In the genomic region with DNA sequence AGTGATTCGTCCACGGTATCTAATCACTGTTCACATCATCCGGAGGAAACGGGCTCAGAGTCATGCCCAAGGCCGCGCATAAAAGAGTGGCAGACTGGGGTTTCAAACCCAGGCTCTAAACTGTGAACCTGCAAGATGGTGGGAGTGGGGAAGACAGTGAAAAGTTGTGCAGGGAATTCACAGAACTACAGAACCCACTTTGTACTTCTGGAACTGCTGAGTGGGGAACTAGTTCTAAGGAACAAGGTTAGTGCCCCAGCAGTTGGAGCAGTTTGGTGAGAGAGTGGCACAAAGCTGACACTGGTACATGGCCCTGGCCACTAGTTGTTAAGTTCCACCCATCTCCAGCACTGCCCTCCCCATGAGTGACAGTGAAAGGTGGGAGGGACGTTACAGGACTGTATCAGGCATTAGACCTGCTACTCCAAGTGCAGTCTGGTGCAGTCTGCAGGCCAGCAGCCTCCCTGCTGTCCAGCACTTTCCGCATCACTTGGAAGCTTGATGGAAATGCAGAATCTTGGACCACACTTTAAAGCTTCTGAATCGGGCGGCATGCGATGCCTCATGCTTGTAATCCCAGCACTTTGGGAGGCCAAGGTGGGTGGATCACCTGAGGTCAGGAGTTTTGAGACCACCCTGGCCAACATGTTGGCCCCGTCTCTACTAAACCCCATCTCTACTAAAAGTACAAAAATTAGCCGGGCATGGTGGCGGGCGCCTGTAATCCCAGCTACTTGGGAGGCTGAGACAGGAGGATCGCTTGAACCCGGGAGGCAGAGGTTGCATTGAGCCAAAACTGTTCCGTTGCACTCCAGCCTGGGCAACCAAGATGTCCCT, we compare ENCODE assay signal across 8 cellular contexts. TPM values are rescaled to one million over a fixed set of nuclear protein-coding genes. Genes with fewer than 3 reads are reported as not detected.
DNase-seq lines count a peak whose midpoint lies in the region; ATAC-seq, FAIRE-seq and TF ChIP-seq lines count a peak whose summit lies in the region.

No MANE protein-coding gene starts in this region.

- POLR2A ChIA-PET in HepG2 (lab: Yijun Ruan, JAX): interaction anchor here (0.6 to 10.5 kb wide), 22 partner anchors 11 to 419 kb away, joined by 3 to 124 read pairs (median 4); partner anchors contain the start of genes C2orf42, MXD1, PCBP1 and PCYOX1

- TF ChIP-seq EP300 in HepG2 (IDR thresholded peaks at IDR 0.05; ENCODE audit: low read depth in 2 of 2, low read length in 2 of 2) (0 out of 4 replicates have a peak, but pooled peaks of 1 of the 2 experiments have one; percentile 13), HepG2 (CRISPR knock-in tag; IDR thresholded peaks at IDR 0.05; ENCODE audit: borderline replicate concordance) (no peak)

- H2AFZ ChIP-seq in HepG2 (ENCODE audit: low read length): no peak overlapping the region

- no peaks in the 10 kb centered on the region for H3K27me3 ChIP-seq in HUES64 (ENCODE audit: insufficient read depth, low read length)
- H3K27me3 ChIP-seq in HepG2 (ENCODE audit: control insufficient read depth in 1 of 2, insufficient read depth in 2 of 2, low read length in 2 of 2): no peaks in the 10 kb centered on the region

- no peaks in the 10 kb centered on the region for H4K20me1 ChIP-seq in HepG2 (ENCODE audit: insufficient read depth, low read length)

- ATAC-seq in HepG2 (peak; percentile 44), GM18520 (IDR thresholded peaks at IDR 0.05; ENCODE audit: unreplicated experiment) (no peak)

- peak; percentile 8; the same call in 1 of the 2 replicates for TF ChIP-seq CTCF in HepG2 (CRISPR knock-in tag; IDR thresholded peaks at IDR 0.05)

- CTCF ChIA-PET in HepG2 (lab: Yijun Ruan, JAX; ENCODE audit: low intra/inter-chr PET ratio, low total read pairs): interaction anchor here (0.9 to 2.1 kb wide), 2 partner anchors 231 kb away, joined by 4 to 15 read pairs; no protein-coding TSS in a partner anchor

- peak overlapping the region; percentile 51 for H3K4me3 ChIP-seq in HUES64 (ENCODE audit: low read length)
- peak overlapping the region; percentile 43 to 67 (median 61) for H3K4me3 ChIP-seq in HepG2 (replicated peaks in 1 of 3; ENCODE audit: insufficient read depth in 1 of 3, low read depth in 2 of 3, low read length in 3 of 3)

- peak; percentile 19 for DNase-seq in DMS79 (lab: John Stamatoyannopoulos, UW)
- DNase-seq in T-helper 9 cell: peak; percentile 36
- peak; percentile 73 for DNase-seq in cerebellum (ENCODE audit: low spot score)
- DNase-seq in HepG2 (ENCODE audit: low spot score): peak; percentile 74
- peak; percentile 32 for DNase-seq in stimulated activated naive CD4-positive, alpha-beta T cell treated with Interleukin-2 at 50 U/mL for 16 hours (lab: John Stamatoyannopoulos, UW)
- DNase-seq in iPS-NIHi7 (ENCODE audit: extremely low spot score): no peak

- 86% methylated on average over 18 of the region's 18 CpGs for WGBS in HUES64
- WGBS in HepG2 (ENCODE audit: low lambda C conversion rate): 69% methylated on average over 18 of the region's 18 CpGs

- no peaks in the 10 kb centered on the region for H3K9me3 ChIP-seq in HUES64 (ENCODE audit: insufficient read depth, low read depth, low read length)
- no peaks in the 10 kb centered on the region for H3K9me3 ChIP-seq in HepG2 (ENCODE audit: low read length)

- BruUV-seq in HepG2 (replicated peaks; lab: Mats Ljungman, UMichigan): TSS peak; percentile 100

- H3K4me2 ChIP-seq in HepG2 (ENCODE audit: low read depth, low read length): peak overlapping the region; percentile 90

- in situ Hi-C loops in HepG2 (cut with HindIII; ENCODE audit: extremely low pct_ligation_motif_present, low pct_unique_long_range_greater_than_20kb): loop anchor here (5.0 kb wide), 2 partner anchors 56 to 231 kb away; partner anchors contain the start of gene PCBP1

- FAIRE-seq in HepG2 (lab: Jason Lieb, UNC): peak; percentile 80

- TF ChIP-seq RAD21 in HepG2 (CRISPR knock-in tag; IDR thresholded peaks at IDR 0.05): no peak

- H3K9ac ChIP-seq in HUES64 (ENCODE audit: low read depth, low read length) (peak overlapping the region; percentile 80), HepG2 (ENCODE audit: insufficient read depth, low read depth, low read length) (peak overlapping the region; percentile 80)

- intact Hi-C loops in HepG2 (cut with micrococcal nuclease; ENCODE audit: unreplicated experiment): loop anchor here (2.0 to 5.0 kb wide), 2 partner anchors 47 to 76 kb away; partner anchors contain the start of gene C2orf42

- no peaks in the 10 kb centered on the region for H3K36me3 ChIP-seq in HUES64 (ENCODE audit: insufficient read depth, low read length)
- H3K36me3 ChIP-seq in HepG2 (replicated peaks in 1 of 2; ENCODE audit: control insufficient read depth in 1 of 2, insufficient read depth in 2 of 2, low read length in 2 of 2): no peaks in the 10 kb centered on the region

- peak; percentile 88 to 91 for TF ChIP-seq POLR2A in HepG2 (IDR thresholded peaks at IDR 0.05; ENCODE audit: insufficient read depth in 1 of 2, low read depth in 2 of 2, low read length in 2 of 2)

- peaks cover 8% of the 10 kb centered on the region for H3K79me2 ChIP-seq in HepG2 (ENCODE audit: insufficient read depth, low read length)

- H3K27ac ChIP-seq in HUES64 (ENCODE audit: low read depth, low read length) (peak overlapping the region; percentile 85), HepG2 (ENCODE audit: extremely low read length, insufficient read depth, low read length) (peak overlapping the region; percentile 74)

- H3K4me1 ChIP-seq in HUES64 (ENCODE audit: insufficient read depth, low read length) (peaks cover 22% of the 10 kb centered on the region), HepG2 (ENCODE audit: insufficient read depth, low read length) (peaks cover 51% of the 10 kb centered on the region)

RNA-seq across cellular contexts. Expression of gene C2orf42, which starts 47.3 kb away (rescaled TPM):
- polyA plus RNA-seq in HUES64 (2013, experiment 1 of 2): 6.0 TPM
- 6.3 TPM for polyA plus RNA-seq in HUES64 (2013, experiment 2 of 2)
- total RNA-seq in cerebellum (20.4 TPM), HepG2 (2016; rRNA removed; fragmentation: Illumina TruSeq; extraction: Trizol) (9.9 and 11.1 TPM in 2 replicates)
- 20.6 and 21.9 TPM in 2 replicates for total RNA-seq in HepG2 (2016; cell fraction: cytosol; rRNA removed; fragmentation: Illumina TruSeq; extraction: Trizol; ENCODE audit: low read depth)
- 9.3 and 9.6 TPM in 2 replicates for total RNA-seq in HepG2 (2016; cell fraction: insoluble cytoplasmic fraction; rRNA removed; fragmentation: Illumina TruSeq; extraction: Trizol)
- total RNA-seq in HepG2 (2016; cell fraction: membrane; rRNA removed; fragmentation: Illumina TruSeq; extraction: Trizol): 21.6 and 22.7 TPM in 2 replicates
- total RNA-seq in HepG2 (2016; cell fraction: nucleus; rRNA removed; fragmentation: Illumina TruSeq; extraction: Trizol): 8.7 and 10.0 TPM in 2 replicates
- 9.3 and 10.1 TPM in 2 replicates for polyA plus RNA-seq in HepG2 (2011; rRNA removed)
- polyA plus RNA-seq in HepG2 (2011; cell fraction: cytosol; rRNA removed): 6.6 and 7.2 TPM in 2 replicates
- polyA plus RNA-seq in HepG2 (2011; cell fraction: nucleus; rRNA removed): 10.9 and 14.5 TPM in 2 replicates
- polyA plus RNA-seq in HepG2 (2012): 8.7 and 9.4 TPM in 2 replicates
- polyA plus RNA-seq in HepG2 (2016; cell fraction: cytosol; fragmentation: Illumina TruSeq; extraction: Trizol; ENCODE audit: low read depth): 2.6 and 2.8 TPM in 2 replicates
- 9.2 and 10.0 TPM in 2 replicates for polyA plus RNA-seq in HepG2 (2016; cell fraction: insoluble cytoplasmic fraction; fragmentation: Illumina TruSeq; extraction: Trizol; ENCODE audit: low read depth)
- 5.3 and 7.7 TPM in 2 replicates for polyA plus RNA-seq in HepG2 (2016; cell fraction: membrane; fragmentation: Illumina TruSeq; extraction: Trizol; ENCODE audit: low read depth)
- 8.3 and 10.9 TPM in 2 replicates for polyA plus RNA-seq in HepG2 (2016; cell fraction: nucleus; fragmentation: Illumina TruSeq; extraction: Trizol; ENCODE audit: insufficient read depth, low read depth)
- 26.9 and 49.5 TPM in 2 replicates for polyA minus RNA-seq in HepG2 (2011; rRNA and poly(A)+ RNA removed; ENCODE audit: low replicate concordance)
- polyA minus RNA-seq in HepG2 (2011; cell fraction: cytosol; rRNA and poly(A)+ RNA removed): 8.3 and 17.8 TPM in 2 replicates
- polyA minus RNA-seq in HepG2 (2011; cell fraction: nucleus; rRNA and poly(A)+ RNA removed): 22.4 and 25.1 TPM in 2 replicates

RNA-seq across cellular contexts. Expression of gene PCBP1, which starts 56.3 kb away (rescaled TPM):
- 369 TPM for polyA plus RNA-seq in HUES64 (2013, experiment 1 of 2)
- 368 TPM for polyA plus RNA-seq in HUES64 (2013, experiment 2 of 2)
- total RNA-seq in cerebellum: 29.2 TPM
- 32.0 and 104 TPM in 2 replicates for total RNA-seq in HepG2 (2016; rRNA removed; fragmentation: Illumina TruSeq; extraction: Trizol)
- total RNA-seq in HepG2 (2016; cell fraction: cytosol; rRNA removed; fragmentation: Illumina TruSeq; extraction: Trizol; ENCODE audit: low read depth): 39.6 and 40.9 TPM in 2 replicates
- 30.2 and 107 TPM in 2 replicates for total RNA-seq in HepG2 (2016; cell fraction: insoluble cytoplasmic fraction; rRNA removed; fragmentation: Illumina TruSeq; extraction: Trizol)
- 84.5 and 86.5 TPM in 2 replicates for total RNA-seq in HepG2 (2016; cell fraction: membrane; rRNA removed; fragmentation: Illumina TruSeq; extraction: Trizol)
- 54.5 and 55.6 TPM in 2 replicates for total RNA-seq in HepG2 (2016; cell fraction: nucleus; rRNA removed; fragmentation: Illumina TruSeq; extraction: Trizol)
- 137 and 144 TPM in 2 replicates for polyA plus RNA-seq in HepG2 (2011; rRNA removed)
- 140 and 145 TPM in 2 replicates for polyA plus RNA-seq in HepG2 (2011; cell fraction: cytosol; rRNA removed)
- polyA plus RNA-seq in HepG2 (2011; cell fraction: nucleus; rRNA removed): 80.5 and 83.2 TPM in 2 replicates
- 391 and 423 TPM in 2 replicates for polyA plus RNA-seq in HepG2 (2012)
- polyA plus RNA-seq in HepG2 (2016; cell fraction: cytosol; fragmentation: Illumina TruSeq; extraction: Trizol; ENCODE audit: low read depth): 248 and 249 TPM in 2 replicates
- polyA plus RNA-seq in HepG2 (2016; cell fraction: insoluble cytoplasmic fraction; fragmentation: Illumina TruSeq; extraction: Trizol; ENCODE audit: low read depth): 461 and 517 TPM in 2 replicates
- 274 and 290 TPM in 2 replicates for polyA plus RNA-seq in HepG2 (2016; cell fraction: membrane; fragmentation: Illumina TruSeq; extraction: Trizol; ENCODE audit: low read depth)
- 271 and 294 TPM in 2 replicates for polyA plus RNA-seq in HepG2 (2016; cell fraction: nucleus; fragmentation: Illumina TruSeq; extraction: Trizol; ENCODE audit: insufficient read depth, low read depth)
- polyA minus RNA-seq in HepG2 (2011; rRNA and poly(A)+ RNA removed; ENCODE audit: low replicate concordance): 74.9 and 159 TPM in 2 replicates
- polyA minus RNA-seq in HepG2 (2011; cell fraction: cytosol; rRNA and poly(A)+ RNA removed): 114 and 126 TPM in 2 replicates
- 41.5 and 41.8 TPM in 2 replicates for polyA minus RNA-seq in HepG2 (2011; cell fraction: nucleus; rRNA and poly(A)+ RNA removed)
